In the genomic region with DNA sequence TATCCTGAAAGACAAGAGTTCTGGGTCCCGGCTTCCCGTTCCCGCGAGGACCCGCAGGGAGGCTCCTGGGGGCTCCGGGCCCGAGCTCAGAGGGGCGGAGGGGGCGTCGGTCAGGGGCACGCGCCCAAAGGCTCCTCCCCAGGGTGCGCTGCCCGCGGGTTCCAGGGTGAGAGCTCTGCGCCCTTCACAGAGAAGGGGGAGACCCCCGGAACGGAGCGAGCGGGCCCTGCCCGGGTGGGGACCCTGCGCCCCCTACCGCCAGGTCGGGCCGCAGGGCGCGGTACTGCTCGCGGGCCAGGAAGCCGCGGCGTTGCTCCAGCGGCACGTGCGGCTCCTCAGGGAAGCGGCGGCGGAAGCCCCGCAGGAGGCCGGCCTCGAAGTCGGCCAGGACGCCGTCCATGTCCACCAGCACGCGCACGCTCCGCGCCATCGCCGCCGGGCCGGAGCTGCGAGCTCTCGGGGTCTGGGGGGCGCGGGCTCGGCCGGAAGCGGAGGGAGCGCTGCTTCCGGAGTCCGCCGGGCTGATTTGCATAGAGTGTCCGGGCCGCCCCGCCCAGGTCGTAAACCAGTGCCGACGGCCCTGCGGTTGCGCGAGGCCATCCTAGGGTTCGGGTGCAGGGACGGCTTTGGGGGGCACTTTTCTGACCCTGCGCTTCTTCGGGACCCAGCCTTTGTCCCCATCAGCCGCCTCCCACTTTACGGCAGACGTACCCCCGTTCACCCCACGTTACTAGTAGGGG, we compare ENCODE assay signal across 8 cellular contexts. TPM values are rescaled to one million over a fixed set of nuclear protein-coding genes. Genes with fewer than 3 reads are reported as not detected.
A peak's percentile ranks its signal among the peaks of the same experiment; 100 is the strongest.
DNase-seq lines count a peak whose midpoint lies in the region; ATAC-seq and TF ChIP-seq lines count a peak whose summit lies in the region.

A gene (minus strand): TSS at position 465 of the 740 bp plus-strand sequence. CDS start 35 bp downstream, at position 430.

- DNase-seq in GM06990 (ENCODE audit: extremely low read depth, insufficient read length) (peak; percentile 91), H4 (ENCODE audit: low spot score) (peak; percentile 86), LoVo (ENCODE audit: low spot score) (peak; percentile 86), Right ventricle myocardium inferior (ENCODE audit: missing footprints) (peak; percentile 93), ovary (peak; percentile 79 to 90 (median 82))
- DNase-seq in activated naive CD8-positive, alpha-beta T cell treated with anti-CD3 and anti-CD28 coated beads for 36 hours: peak; percentile 85

- peaks cover 13% of the 10 kb centered on the region for H3K4me1 Mint-ChIP-seq in activated naive CD8-positive, alpha-beta T cell treated with anti-CD3 and anti-CD28 coated beads for 36 hours

- ATAC-seq in SK-N-SH treated with all-trans-retinoic acid at 6 μM for 48 hours (peak; percentile 83), Right ventricle myocardium inferior (peak; percentile 93)

- H3K27ac Mint-ChIP-seq in activated naive CD8-positive, alpha-beta T cell treated with anti-CD3 and anti-CD28 coated beads for 36 hours: peak within 1 kb of the TSS; percentile 91

- peak within 1 kb of the TSS; percentile 87 for H3K4me3 Mint-ChIP-seq in activated naive CD8-positive, alpha-beta T cell treated with anti-CD3 and anti-CD28 coated beads for 36 hours

- no peaks in the 10 kb centered on the region for H3K9me3 ChIP-seq in ovary

- TF ChIP-seq POLR2A in ovary (IDR thresholded peaks at IDR 0.05): peak; percentile 69

- H3K9me3 Mint-ChIP-seq in activated naive CD8-positive, alpha-beta T cell treated with anti-CD3 and anti-CD28 coated beads for 36 hours: no peaks in the 10 kb centered on the region

- no peaks in the 10 kb centered on the region for H3K27me3 Mint-ChIP-seq in activated naive CD8-positive, alpha-beta T cell treated with anti-CD3 and anti-CD28 coated beads for 36 hours

- H3K4me1 ChIP-seq in ovary (ENCODE audit: insufficient read depth): no peaks in the 10 kb centered on the region
- peaks cover 2% of the 10 kb centered on the region for H3K4me1 ChIP-seq in urinary bladder (ENCODE audit: insufficient read depth)

- TF ChIP-seq CTCF in GM06990 (IDR thresholded peaks at IDR 0.05; ENCODE audit: insufficient read depth, low read length, poor library complexity, severe bottlenecking) (peak; percentile 58), ovary (IDR thresholded peaks at IDR 0.05) (peak; percentile 73 to 88 (median 85))

- peak within 1 kb of the TSS; percentile 76 to 92 for H3K27ac ChIP-seq in ovary
- peak within 1 kb of the TSS; percentile 89 for H3K27ac ChIP-seq in urinary bladder (ENCODE audit: low read depth)

- TF ChIP-seq EP300 in ovary (IDR thresholded peaks at IDR 0.05): no peak

- H3K36me3 ChIP-seq in GM06990 (ENCODE audit: control insufficient read depth, insufficient read depth, low read length): peaks cover 18% of the 10 kb centered on the region
- H3K36me3 ChIP-seq in ovary: no peaks in the 10 kb centered on the region
- H3K36me3 ChIP-seq in urinary bladder (ENCODE audit: insufficient read depth): no peaks in the 10 kb centered on the region

- H3K27me3 ChIP-seq in GM06990 (replicated peaks; ENCODE audit: control insufficient read depth, insufficient read depth, low read length) (no peaks in the 10 kb centered on the region), ovary (no peaks in the 10 kb centered on the region)

- intact Hi-C loops in Right ventricle myocardium inferior (cut with DNase I) (loop anchor here (2.0 kb wide), 1 partner anchor 17 kb away; no protein-coding TSS in a partner anchor), ovary (cut with DNase I) (no loop called here)

- 0 to 1% (median 0%) methylated on average over 46 to 82 of the region's 82 CpGs for WGBS in ovary, 3 donors
- under 1% methylated on average over 82 of the region's 82 CpGs for WGBS in urinary bladder

- peaks cover 13% of the 10 kb centered on the region for H3K36me3 Mint-ChIP-seq in activated naive CD8-positive, alpha-beta T cell treated with anti-CD3 and anti-CD28 coated beads for 36 hours

- H3K4me3 ChIP-seq in GM06990 (replicated peaks; ENCODE audit: low read depth, low read length) (peak within 1 kb of the TSS; percentile 87), ovary (peak within 1 kb of the TSS; percentile 74), urinary bladder (ENCODE audit: low read depth, low read length) (peak within 1 kb of the TSS; percentile 68)

TF ChIP-seq in SK-N-SH treated with all-trans-retinoic acid at 6 μM for 48 hours, 23 proteins besides CTCF, POLR2A, EP300 and RAD21 (continues in another document):
- TF ChIP-seq ISL1 (CRISPR knock-in tag; IDR thresholded peaks at IDR 0.05): no peak
- TF ChIP-seq SNAI2 (CRISPR knock-in tag; IDR thresholded peaks at IDR 0.05): peak; percentile 82; the same call in 1 of the 2 replicates
- peak; percentile 44; the same call in 1 of the 2 replicates for TF ChIP-seq ZNF70 (CRISPR knock-in tag; IDR thresholded peaks at IDR 0.05)
- TF ChIP-seq ZFP30 (CRISPR knock-in tag; IDR thresholded peaks at IDR 0.05): no peak
- TF ChIP-seq, protein P1, sequence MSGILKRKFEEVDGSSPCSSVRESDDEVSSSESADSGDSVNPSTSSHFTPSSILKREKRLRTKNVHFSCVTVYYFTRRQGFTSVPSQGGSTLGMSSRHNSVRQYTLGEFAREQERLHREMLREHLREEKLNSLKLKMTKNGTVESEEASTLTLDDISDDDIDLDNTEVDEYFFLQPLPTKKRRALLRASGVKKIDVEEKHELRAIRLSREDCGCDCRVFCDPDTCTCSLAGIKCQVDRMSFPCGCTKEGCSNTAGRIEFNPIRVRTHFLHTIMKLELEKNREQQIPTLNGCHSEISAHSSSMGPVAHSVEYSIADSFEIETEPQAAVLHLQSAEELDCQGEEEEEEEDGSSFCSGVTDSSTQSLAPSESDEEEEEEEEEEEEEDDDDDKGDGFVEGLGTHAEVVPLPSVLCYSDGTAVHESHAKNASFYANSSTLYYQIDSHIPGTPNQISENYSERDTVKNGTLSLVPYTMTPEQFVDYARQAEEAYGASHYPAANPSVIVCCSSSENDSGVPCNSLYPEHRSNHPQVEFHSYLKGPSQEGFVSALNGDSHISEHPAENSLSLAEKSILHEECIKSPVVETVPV (CRISPR knock-in tag; IDR thresholded peaks at IDR 0.05): no peak
- TF ChIP-seq CSDC2 (CRISPR knock-in tag; IDR thresholded peaks at IDR 0.05): peak; percentile 87; the same call in 1 of the 2 replicates
- TF ChIP-seq, protein P2, sequence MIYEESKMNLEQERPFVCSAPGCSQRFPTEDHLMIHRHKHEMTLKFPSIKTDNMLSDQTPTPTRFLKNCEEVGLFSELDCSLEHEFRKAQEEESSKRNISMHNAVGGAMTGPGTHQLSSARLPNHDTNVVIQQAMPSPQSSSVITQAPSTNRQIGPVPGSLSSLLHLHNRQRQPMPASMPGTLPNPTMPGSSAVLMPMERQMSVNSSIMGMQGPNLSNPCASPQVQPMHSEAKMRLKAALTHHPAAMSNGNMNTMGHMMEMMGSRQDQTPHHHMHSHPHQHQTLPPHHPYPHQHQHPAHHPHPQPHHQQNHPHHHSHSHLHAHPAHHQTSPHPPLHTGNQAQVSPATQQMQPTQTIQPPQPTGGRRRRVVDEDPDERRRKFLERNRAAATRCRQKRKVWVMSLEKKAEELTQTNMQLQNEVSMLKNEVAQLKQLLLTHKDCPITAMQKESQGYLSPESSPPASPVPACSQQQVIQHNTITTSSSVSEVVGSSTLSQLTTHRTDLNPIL (CRISPR knock-in tag; IDR thresholded peaks at IDR 0.05; ENCODE audit: low read depth): no peak
- TF ChIP-seq TOX (CRISPR knock-in tag; IDR thresholded peaks at IDR 0.05; ENCODE audit: borderline replicate concordance): no peak
- no peak for TF ChIP-seq ZNF8 (CRISPR knock-in tag; IDR thresholded peaks at IDR 0.05)
- TF ChIP-seq TCF4 (CRISPR knock-in tag; IDR thresholded peaks at IDR 0.05; ENCODE audit: borderline replicate concordance): no peak
- TF ChIP-seq, protein P3, sequence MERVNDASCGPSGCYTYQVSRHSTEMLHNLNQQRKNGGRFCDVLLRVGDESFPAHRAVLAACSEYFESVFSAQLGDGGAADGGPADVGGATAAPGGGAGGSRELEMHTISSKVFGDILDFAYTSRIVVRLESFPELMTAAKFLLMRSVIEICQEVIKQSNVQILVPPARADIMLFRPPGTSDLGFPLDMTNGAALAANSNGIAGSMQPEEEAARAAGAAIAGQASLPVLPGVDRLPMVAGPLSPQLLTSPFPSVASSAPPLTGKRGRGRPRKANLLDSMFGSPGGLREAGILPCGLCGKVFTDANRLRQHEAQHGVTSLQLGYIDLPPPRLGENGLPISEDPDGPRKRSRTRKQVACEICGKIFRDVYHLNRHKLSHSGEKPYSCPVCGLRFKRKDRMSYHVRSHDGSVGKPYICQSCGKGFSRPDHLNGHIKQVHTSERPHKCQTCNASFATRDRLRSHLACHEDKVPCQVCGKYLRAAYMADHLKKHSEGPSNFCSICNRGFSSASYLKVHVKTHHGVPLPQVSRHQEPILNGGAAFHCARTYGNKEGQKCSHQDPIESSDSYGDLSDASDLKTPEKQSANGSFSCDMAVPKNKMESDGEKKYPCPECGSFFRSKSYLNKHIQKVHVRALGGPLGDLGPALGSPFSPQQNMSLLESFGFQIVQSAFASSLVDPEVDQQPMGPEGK (CRISPR knock-in tag; IDR thresholded peaks at IDR 0.05; ENCODE audit: borderline replicate concordance): no peak; the same call in 1 of the 2 replicates
- TF ChIP-seq ZC3H10 (CRISPR knock-in tag; IDR thresholded peaks at IDR 0.05): no peak
- TF ChIP-seq ARNTL (CRISPR knock-in tag; IDR thresholded peaks at IDR 0.05; ENCODE audit: borderline replicate concordance, low read depth): no peak
- TF ChIP-seq, protein P4, sequence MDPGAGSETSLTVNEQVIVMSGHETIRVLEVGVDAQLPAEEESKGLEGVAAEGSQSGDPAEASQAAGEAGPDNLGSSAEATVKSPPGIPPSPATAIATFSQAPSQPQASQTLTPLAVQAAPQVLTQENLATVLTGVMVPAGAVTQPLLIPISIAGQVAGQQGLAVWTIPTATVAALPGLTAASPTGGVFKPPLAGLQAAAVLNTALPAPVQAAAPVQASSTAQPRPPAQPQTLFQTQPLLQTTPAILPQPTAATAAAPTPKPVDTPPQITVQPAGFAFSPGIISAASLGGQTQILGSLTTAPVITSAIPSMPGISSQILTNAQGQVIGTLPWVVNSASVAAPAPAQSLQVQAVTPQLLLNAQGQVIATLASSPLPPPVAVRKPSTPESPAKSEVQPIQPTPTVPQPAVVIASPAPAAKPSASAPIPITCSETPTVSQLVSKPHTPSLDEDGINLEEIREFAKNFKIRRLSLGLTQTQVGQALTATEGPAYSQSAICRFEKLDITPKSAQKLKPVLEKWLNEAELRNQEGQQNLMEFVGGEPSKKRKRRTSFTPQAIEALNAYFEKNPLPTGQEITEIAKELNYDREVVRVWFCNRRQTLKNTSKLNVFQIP (CRISPR knock-in tag; IDR thresholded peaks at IDR 0.05; ENCODE audit: borderline replicate concordance, low read depth): no peak
- TF ChIP-seq RARB (CRISPR knock-in tag; IDR thresholded peaks at IDR 0.05): no peak

RNA-seq across cellular contexts. Expression of the gene that starts here (rescaled TPM):
- total RNA-seq in H4 (2014; rRNA removed; shearing (Covaris generic)): 122 and 134 TPM in 2 replicates
- total RNA-seq in activated naive CD8-positive, alpha-beta T cell treated with anti-CD3 and anti-CD28 coated beads for 36 hours: 10 to 100 TPM; 71.2 to 74.8 TPM
- total RNA-seq in Right ventricle myocardium inferior: 24.6 TPM
- total RNA-seq in ovary: 100 to 1,000 TPM in 2 of 7 donors, 10 to 100 TPM in 5; 51.3 to 118 (median 65.9) TPM
- polyA plus RNA-seq in ovary: 10 to 100 TPM; 10.0 to 72.9 TPM
- 29.8 TPM for total RNA-seq in urinary bladder
- polyA plus RNA-seq in urinary bladder: 82.1 TPM

Comparison
In these comparisons a context has a peak if more than half of its experiments do, and no peak if none do; other contexts are left out.
1. Peak in every context shown above with its lines: DNase-seq, ATAC-seq, H3K4me3 ChIP-seq and H3K27ac ChIP-seq.